In genomic region chr17:74840989-74841666, GRCh38 we compare ENCODE assay signal across 10 cellular contexts. TPM values are rescaled to one million over a fixed set of nuclear protein-coding genes. Genes with fewer than 3 reads are reported as not detected.
DNase-seq lines count a peak whose midpoint lies in the region; ATAC-seq, FAIRE-seq and TF ChIP-seq lines count a peak whose summit lies in the region.
"Had no signal": no experiment of that assay in that cellular context is flagged by ENCODE, and none has a peak within 500 bp of the region (broad histone marks: within the 10 kb centered on the region; RNA-seq: fewer than 3 reads in every experiment).

No MANE protein-coding gene starts in this region.

- H3K27ac Mint-ChIP-seq in brain: peak overlapping the region; percentile 29 to 87 (median 70)

- H3K27me3 Mint-ChIP-seq in brain: peaks cover 23% of the 10 kb centered on the region

- peaks cover 4% of the 10 kb centered on the region for H3K36me3 Mint-ChIP-seq in brain

- TF ChIP-seq CTCF in brain (conservative IDR thresholded peaks at IDR 0.05) (no peak), D721Med (IDR thresholded peaks at IDR 0.05; ENCODE audit: insufficient read depth, missing control alignments) (no peak)

- no peak for ATAC-seq in HG02759 (IDR thresholded peaks at IDR 0.05; ENCODE audit: unreplicated experiment)

- no peak for FAIRE-seq in D721Med (lab: Jason Lieb, UNC)

- peak overlapping the region in 3 of 5 experiments; percentile 2 to 28 (median 17) for H3K4me3 Mint-ChIP-seq in brain

- H3K4me1 Mint-ChIP-seq in brain: peaks cover 26% of the 10 kb centered on the region

- no peaks in the 10 kb centered on the region for H3K9me3 Mint-ChIP-seq in brain

- DNase-seq in Kasumi-1 (lab: John Stamatoyannopoulos, UW): peak; percentile 74 to 83
- DNase-seq in islet precursor cell: peak; percentile 79
- peak; percentile 21 for DNase-seq in stromal cell of bone marrow (ENCODE audit: low read depth)
- no peak for DNase-seq in D721Med (ENCODE audit: insufficient read length, low spot score)
- DNase-seq in NCI-H510A treated with DMSO at 0.1 percent for 48 hours (lab: John Stamatoyannopoulos, UW): no peak
- no peak for DNase-seq in mesenteric fat pad (ENCODE audit: low spot score)

RNA-seq across cellular contexts. Expression of gene GRIN2C, which starts 18.6 kb away (rescaled TPM):
- 10.0 TPM for polyA plus RNA-seq in brain (ENCODE audit: insufficient read depth, low read depth, low replicate concordance)
- total RNA-seq in mesenteric fat pad: 0.45 TPM
- total RNA-seq: esophagus mucosa, SJSA1 had no signal

RNA-seq across cellular contexts. Expression of gene FDXR, which starts 31.7 kb away (rescaled TPM):
- 16.7 TPM for polyA plus RNA-seq in brain (ENCODE audit: insufficient read depth, low read depth, low replicate concordance)
- 5.2 TPM for total RNA-seq in mesenteric fat pad

RNA-seq across cellular contexts. Expression of gene FADS6, which starts 52.3 kb away (rescaled TPM):
- polyA plus RNA-seq in brain (ENCODE audit: insufficient read depth, low read depth, low replicate concordance): 0.39 TPM
- not detected for total RNA-seq in mesenteric fat pad
- total RNA-seq: SJSA1 had no signal

Comparison
In these comparisons a context has a peak if more than half of its experiments do, and no peak if none do; other contexts are left out.
1. DNase-seq: peak in Kasumi-1 (2 of 2), islet precursor cell (single experiment) and stromal cell of bone marrow (single experiment); none in D721Med (single experiment), NCI-H510A treated with DMSO at 0.1 percent for 48 hours (single experiment) and mesenteric fat pad (single experiment).